Comparison of ENCODE assay signal across 15 cellular contexts in the genomic region with DNA sequence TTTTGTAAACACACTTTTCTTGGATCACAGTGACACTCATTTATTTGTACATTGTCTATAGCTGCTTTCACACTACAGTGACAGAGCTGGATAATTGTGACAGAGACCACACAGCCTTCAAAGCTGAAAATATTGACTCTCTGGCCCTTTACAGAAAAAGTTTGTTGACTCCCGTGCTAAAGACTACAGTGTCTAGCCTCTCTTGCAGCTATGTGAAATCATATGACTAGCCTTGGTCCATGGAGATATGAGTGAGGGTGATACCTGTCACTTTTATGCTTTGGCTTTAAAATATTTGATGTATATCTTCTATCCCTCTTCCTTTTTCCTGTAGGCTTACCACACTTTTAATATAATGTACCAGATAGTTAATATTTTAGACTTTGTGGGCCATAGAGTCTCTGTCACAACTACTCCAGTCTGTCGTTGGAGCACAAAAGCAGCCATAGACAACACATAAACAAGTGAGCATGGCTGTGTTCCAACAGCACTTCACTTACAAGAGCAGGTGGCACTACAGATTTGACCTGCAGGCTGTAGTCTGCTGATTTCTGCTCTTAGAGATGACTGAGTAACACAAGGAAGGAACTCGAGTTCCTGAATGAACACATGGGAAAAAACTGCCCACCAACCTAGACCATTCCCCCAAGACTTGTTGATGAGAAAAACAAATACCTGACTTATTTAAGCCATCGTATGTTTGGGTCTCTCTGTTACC.
"Had no signal": no experiment of that assay in that cellular context is flagged by ENCODE, and none has a peak within 500 bp of the region (broad histone marks: within the 10 kb centered on the region; RNA-seq: fewer than 3 reads in every experiment).

No MANE protein-coding gene starts in this region.

- H3K27ac ChIP-seq: gastroesophageal sphincter, left ventricle myocardium inferior, sigmoid colon had no signal

- H3K4me3 ChIP-seq: body of pancreas, gastroesophageal sphincter, left ventricle myocardium inferior, sigmoid colon had no signal

- H3K27ac Mint-ChIP-seq: activated naive CD4-positive, alpha-beta T cell treated with anti-CD3 and anti-CD28 coated beads, Interleukin-2, amount 50 U/mL, for 24 hours; activated T-helper 2 cell treated with anti-CD3 and anti-CD28 coated beads, Interferon-gamma antibody, Interleukin-2, Interleukin-4, amounts not matched to agents 10 μg/mL and 5 μg/mL and 100 μg/mL, durations not matched to agents 14 hours and 24 hours and 36 hours; effector memory CD8-positive, alpha-beta T cell; stimulated activated naive CD8-positive, alpha-beta T cell treated with anti-CD3 and anti-CD28 coated beads, Interleukin-15, Interleukin-2, amounts not matched to agents 100 ng/mL and 50 ng/mL, for 24 hours had no signal

- ATAC-seq: activated CD4-positive, CD25-positive, alpha-beta regulatory T cell treated with anti-CD3 and anti-CD28 coated beads, Interleukin-2, amount 50 U/mL, for 24 hours; effector memory CD8-positive, alpha-beta T cell; gastroesophageal sphincter had no signal

- H3K4me1 Mint-ChIP-seq: activated naive CD4-positive, alpha-beta T cell treated with anti-CD3 and anti-CD28 coated beads, Interleukin-2, amount 50 U/mL, for 24 hours; central memory CD8-positive, alpha-beta T cell had no signal

- H3K4me3 Mint-ChIP-seq: activated naive CD4-positive, alpha-beta T cell treated with anti-CD3 and anti-CD28 coated beads, Interleukin-2, amount 50 U/mL, for 24 hours; central memory CD8-positive, alpha-beta T cell; effector memory CD8-positive, alpha-beta T cell; nephron; stimulated activated naive CD8-positive, alpha-beta T cell treated with anti-CD3 and anti-CD28 coated beads, Interleukin-15, Interleukin-2, amounts not matched to agents 100 ng/mL and 50 ng/mL, for 24 hours had no signal

- H3K27me3 ChIP-seq: body of pancreas, gastroesophageal sphincter, sigmoid colon had no signal

- FAIRE-seq: keratinocyte had no signal

- DNase-seq: amniotic stem cell; body of pancreas; effector memory CD8-positive, alpha-beta T cell; left ventricle myocardium inferior; mesendoderm; sigmoid colon; stimulated activated CD4-positive, alpha-beta T cell treated with anti-CD3 and anti-CD28 coated beads, Interleukin-2, amount 100 ng/mL, for 48 hours had no signal

- H3K9me3 ChIP-seq: body of pancreas had no signal

- H3K9me3 Mint-ChIP-seq: activated naive CD4-positive, alpha-beta T cell treated with anti-CD3 and anti-CD28 coated beads, Interleukin-2, amount 50 U/mL, for 24 hours; central memory CD8-positive, alpha-beta T cell had no signal

- H3K27me3 Mint-ChIP-seq: activated naive CD4-positive, alpha-beta T cell treated with anti-CD3 and anti-CD28 coated beads, Interleukin-2, amount 50 U/mL, for 24 hours; stimulated activated naive CD8-positive, alpha-beta T cell treated with anti-CD3 and anti-CD28 coated beads, Interleukin-15, Interleukin-2, amounts not matched to agents 100 ng/mL and 50 ng/mL, for 24 hours had no signal

- H3K36me3 ChIP-seq: gastroesophageal sphincter, left ventricle myocardium inferior, sigmoid colon had no signal
